ENCODE assay signal across 29 cellular contexts in the genomic region with DNA sequence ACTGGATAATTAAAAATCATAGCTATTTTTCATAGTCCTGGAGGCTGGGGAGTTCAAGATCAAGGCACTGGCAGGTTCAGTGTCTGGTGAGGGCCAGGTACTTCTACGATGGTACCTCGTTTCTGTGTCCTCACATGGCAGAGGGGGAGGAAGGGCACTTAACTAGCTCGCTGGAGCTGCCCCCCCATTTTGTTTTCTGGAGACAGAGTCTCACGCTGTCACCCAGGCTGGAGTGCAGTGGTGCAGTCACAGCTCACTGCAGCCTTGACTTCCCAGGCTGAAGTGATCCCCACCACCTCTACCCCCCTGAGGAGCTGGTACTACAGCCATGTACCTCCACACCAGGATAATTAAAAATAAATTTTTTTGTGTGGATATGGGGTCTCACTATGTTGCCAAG.
"Had no signal": no experiment of that assay in that cellular context is flagged by ENCODE, and none has a peak within 500 bp of the region (broad histone marks: within the 10 kb centered on the region; RNA-seq: fewer than 3 reads in every experiment).

No MANE protein-coding gene starts in this region.

- H3K27ac Mint-ChIP-seq: immature natural killer cell; naive thymus-derived CD4-positive, alpha-beta T cell; natural killer cell treated with Interleukin-12 subunit alpha and Interleukin-12 subunit beta and Interleukin-15 and Interleukin-18, amount 100 ng/mL, for 72 hours; stimulated activated effector memory CD8-positive, alpha-beta T cell treated with anti-CD3 and anti-CD28 coated beads, Interleukin-12 subunit alpha, Interleukin-12 subunit beta, amount 100 ng/mL, for 72 hours; stimulated activated naive CD8-positive, alpha-beta T cell treated with anti-CD3 and anti-CD28 coated beads, Interleukin-15, Interleukin-2, amounts not matched to agents 100 ng/mL and 50 ng/mL, for 24 hours; type B pancreatic cell had no signal

- H3K4me1 ChIP-seq: left lung, lower lobe of right lung, pancreas, prostate gland, spleen, suprapubic skin, tibial nerve, uterus had no signal

- H3K4me1 Mint-ChIP-seq: immature natural killer cell; stimulated activated effector memory CD8-positive, alpha-beta T cell treated with anti-CD3 and anti-CD28 coated beads, Interleukin-12 subunit alpha, Interleukin-12 subunit beta, amount 100 ng/mL, for 72 hours had no signal

- H3K27me3 ChIP-seq: left lung, pancreas, spleen, suprapubic skin, tibial nerve, uterus had no signal

- H3K36me3 Mint-ChIP-seq: stimulated activated effector memory CD8-positive, alpha-beta T cell treated with anti-CD3 and anti-CD28 coated beads, Interleukin-12 subunit alpha, Interleukin-12 subunit beta, amount 100 ng/mL, for 72 hours had no signal

- H3K4me3 Mint-ChIP-seq: immature natural killer cell; naive thymus-derived CD4-positive, alpha-beta T cell; natural killer cell treated with Interleukin-12 subunit alpha and Interleukin-12 subunit beta and Interleukin-15 and Interleukin-18, amount 100 ng/mL, for 72 hours; stimulated activated effector memory CD8-positive, alpha-beta T cell treated with anti-CD3 and anti-CD28 coated beads, Interleukin-12 subunit alpha, Interleukin-12 subunit beta, amount 100 ng/mL, for 72 hours; stimulated activated naive CD8-positive, alpha-beta T cell treated with anti-CD3 and anti-CD28 coated beads, Interleukin-15, Interleukin-2, amounts not matched to agents 100 ng/mL and 50 ng/mL, for 24 hours; type B pancreatic cell had no signal

- ATAC-seq: left colon; left lung; lower lobe of right lung; mucosa of descending colon; naive thymus-derived CD4-positive, alpha-beta T cell; natural killer cell treated with Interleukin-12 subunit alpha and Interleukin-12 subunit beta and Interleukin-15 and Interleukin-18, amount 100 ng/mL, for 72 hours; pancreas; right cardiac atrium; sciatic nerve; stimulated activated effector memory CD8-positive, alpha-beta T cell treated with anti-CD3 and anti-CD28 coated beads, Interleukin-12 subunit alpha, Interleukin-12 subunit beta, amount 100 ng/mL, for 72 hours had no signal

- H3K27ac ChIP-seq: left lung, lower lobe of right lung, pancreas, prostate gland, skin epidermis, spleen, suprapubic skin, tibial nerve, uterus had no signal

- H3K9me3 ChIP-seq: lower lobe of right lung, pancreas, prostate gland, suprapubic skin, uterus had no signal

- H3K4me3 ChIP-seq: left lung, lower lobe of right lung, mucosa of descending colon, pancreas, prostate gland, skin epidermis, spleen, suprapubic skin, tibial nerve, uterus had no signal

- H3K36me3 ChIP-seq: left lung, lower lobe of right lung, pancreas, prostate gland, suprapubic skin, tibial nerve, uterus had no signal

- H3K27me3 Mint-ChIP-seq: stimulated activated naive CD8-positive, alpha-beta T cell treated with anti-CD3 and anti-CD28 coated beads, Interleukin-15, Interleukin-2, amounts not matched to agents 100 ng/mL and 50 ng/mL, for 24 hours; type B pancreatic cell had no signal

- DNase-seq: hypothalamus; immature natural killer cell; kidney; left colon; left lung; lower lobe of right lung; mammary epithelial cell; mesendoderm; midbrain; mucosa of descending colon; naive thymus-derived CD4-positive, alpha-beta T cell; nucleus accumbens; pancreas; posterior cingulate gyrus; retina; right cardiac atrium; stimulated activated CD4-positive, alpha-beta T cell treated with anti-CD3 and anti-CD28 coated beads, Interleukin-4, amount 100 ng/mL, for 24 hours; stimulated activated naive CD4-positive, alpha-beta T cell; uterus had no signal
